Comparison of ENCODE assay signal across 23 cellular contexts in the genomic region with DNA sequence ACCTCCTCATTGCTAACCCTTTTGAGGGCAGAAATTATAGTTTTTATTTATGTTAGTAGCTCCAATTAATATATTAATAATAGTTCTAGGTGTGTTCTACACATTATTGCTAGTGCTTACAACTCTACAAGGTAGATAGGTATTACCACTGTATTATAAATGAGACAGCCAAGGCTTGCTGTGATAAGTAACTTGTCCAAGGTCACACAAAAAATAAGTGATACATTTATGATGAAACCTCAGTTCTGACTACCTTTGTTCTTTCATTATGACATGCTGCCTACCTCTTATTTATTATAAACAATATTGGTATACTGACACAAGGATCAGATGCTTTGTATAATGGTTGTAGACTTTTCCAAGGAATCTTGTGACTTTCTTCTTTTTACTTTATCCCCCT. TPM values are rescaled to one million over a fixed set of nuclear protein-coding genes. Genes with fewer than 3 reads are reported as not detected.
DNase-seq lines count a peak whose midpoint lies in the region; ATAC-seq and TF ChIP-seq lines count a peak whose summit lies in the region.
"Had no signal": no experiment of that assay in that cellular context is flagged by ENCODE, and none has a peak within 500 bp of the region (broad histone marks: within the 10 kb centered on the region; RNA-seq: fewer than 3 reads in every experiment).

No MANE protein-coding gene starts in this region.

- no peak overlapping the region for H3K4me3 Mint-ChIP-seq in activated CD4-positive, alpha-beta memory T cell treated with anti-CD3 and anti-CD28 coated beads for 36 hours
- H3K4me3 Mint-ChIP-seq in activated CD4-positive, alpha-beta memory T cell treated with anti-CD3 and anti-CD28 coated beads, Interleukin-2, amount 10 ng/mL, durations not matched to agents 7 days and 5 days, result no peak overlapping the region
- peak overlapping the region; percentile 60 for H3K4me3 Mint-ChIP-seq in activated naive CD8-positive, alpha-beta T cell treated with anti-CD3 and anti-CD28 coated beads for 36 hours
- H3K4me3 Mint-ChIP-seq in stimulated activated memory B cell treated with anti-CD40 and anti-IgM and Interleukin-4, amounts not matched to agents 10 μg/mL and 1 μg/mL and 100 μg/mL, for 72 hours, result no peak overlapping the region
- no peak overlapping the region for H3K4me3 Mint-ChIP-seq in MCF 10A (ENCODE audit: unreplicated experiment)
- H3K4me3 Mint-ChIP-seq: B cell, CD14-positive monocyte, GM23338 had no signal

- peaks cover 4% of the 10 kb centered on the region for H3K36me3 Mint-ChIP-seq in activated CD4-positive, alpha-beta memory T cell treated with anti-CD3 and anti-CD28 coated beads for 36 hours
- H3K36me3 Mint-ChIP-seq in activated CD4-positive, alpha-beta memory T cell treated with anti-CD3 and anti-CD28 coated beads, Interleukin-2, amount 10 ng/mL, durations not matched to agents 7 days and 5 days (ENCODE audit: low read depth), result peaks cover 7% of the 10 kb centered on the region
- peaks cover 0 to 14% of the 10 kb centered on the region in 2 donors for H3K36me3 Mint-ChIP-seq in activated naive CD4-positive, alpha-beta T cell treated with anti-CD3 and anti-CD28 coated beads, Interleukin-2, amount 50 U/mL, for 72 hours
- peaks cover 33% of the 10 kb centered on the region for H3K36me3 Mint-ChIP-seq in activated naive CD8-positive, alpha-beta T cell treated with anti-CD3 and anti-CD28 coated beads for 36 hours
- H3K36me3 Mint-ChIP-seq in stimulated activated memory B cell treated with anti-CD40 and anti-IgM and Interleukin-4, amounts not matched to agents 10 μg/mL and 1 μg/mL and 100 μg/mL, for 72 hours, result peaks cover 19% of the 10 kb centered on the region
- H3K36me3 Mint-ChIP-seq in MCF 10A (ENCODE audit: insufficient read depth, unreplicated experiment), result peaks cover 23% of the 10 kb centered on the region

- CTCF ChIA-PET in activated CD4-positive, alpha-beta memory T cell treated with anti-CD3 and anti-CD28 coated beads for 36 hours (lab: Charles Lee), result no interaction called here
- CTCF ChIA-PET in activated CD4-positive, alpha-beta memory T cell treated with anti-CD3 and anti-CD28 coated beads, Interleukin-2, amount 10 ng/mL, durations not matched to agents 7 days and 5 days (lab: Charles Lee), result no interaction called here
- CTCF ChIA-PET in MCF 10A (lab: Yijun Ruan, JAX), result no interaction called here

- peak overlapping the region; percentile 84 for H3K27ac Mint-ChIP-seq in activated CD4-positive, alpha-beta memory T cell treated with anti-CD3 and anti-CD28 coated beads for 36 hours
- no peak overlapping the region for H3K27ac Mint-ChIP-seq in activated CD4-positive, alpha-beta memory T cell treated with anti-CD3 and anti-CD28 coated beads, Interleukin-2, amount 10 ng/mL, durations not matched to agents 7 days and 5 days
- H3K27ac Mint-ChIP-seq in activated naive CD4-positive, alpha-beta T cell treated with anti-CD3 and anti-CD28 coated beads, Interleukin-2, amount 50 U/mL, for 72 hours, result peak overlapping the region; percentile 69 to 97
- peak overlapping the region; percentile 95 for H3K27ac Mint-ChIP-seq in activated naive CD8-positive, alpha-beta T cell treated with anti-CD3 and anti-CD28 coated beads for 36 hours
- H3K27ac Mint-ChIP-seq in stimulated activated memory B cell treated with anti-CD40 and anti-IgM and Interleukin-4, amounts not matched to agents 10 μg/mL and 1 μg/mL and 100 μg/mL, for 72 hours, result peak overlapping the region; percentile 64
- H3K27ac Mint-ChIP-seq in MCF 10A (ENCODE audit: low read depth, unreplicated experiment), result no peak overlapping the region
- H3K27ac Mint-ChIP-seq: B cell, CD14-positive monocyte had no signal

- TF ChIP-seq CTCF in MCF 10A (IDR thresholded peaks at IDR 0.05; ENCODE audit: unreplicated experiment), result no peak

- peaks cover 45% of the 10 kb centered on the region for H3K4me1 Mint-ChIP-seq in activated CD4-positive, alpha-beta memory T cell treated with anti-CD3 and anti-CD28 coated beads for 36 hours (ENCODE audit: low read depth)
- peaks cover 15% of the 10 kb centered on the region for H3K4me1 Mint-ChIP-seq in activated CD4-positive, alpha-beta memory T cell treated with anti-CD3 and anti-CD28 coated beads, Interleukin-2, amount 10 ng/mL, durations not matched to agents 7 days and 5 days
- peaks cover 43% of the 10 kb centered on the region for H3K4me1 Mint-ChIP-seq in activated naive CD8-positive, alpha-beta T cell treated with anti-CD3 and anti-CD28 coated beads for 36 hours
- H3K4me1 Mint-ChIP-seq in stimulated activated memory B cell treated with anti-CD40 and anti-IgM and Interleukin-4, amounts not matched to agents 10 μg/mL and 1 μg/mL and 100 μg/mL, for 72 hours, result peaks cover 36% of the 10 kb centered on the region
- peaks cover 12% of the 10 kb centered on the region for H3K4me1 Mint-ChIP-seq in MCF 10A (ENCODE audit: insufficient read depth, unreplicated experiment)

- ATAC-seq in activated naive CD4-positive, alpha-beta T cell treated with anti-CD3 and anti-CD28 coated beads, Interleukin-2, amount 50 U/mL, for 72 hours, result peak; percentile 31 to 70
- ATAC-seq in stimulated activated memory B cell treated with anti-CD40 and anti-IgM and Interleukin-4, amounts not matched to agents 10 μg/mL and 1 μg/mL and 100 μg/mL, for 72 hours, result no peak
- no peak for ATAC-seq in left ventricle myocardium superior
- ATAC-seq: A549, GM23338, HepG2, K562 had no signal

- intact Hi-C loops in activated CD4-positive, alpha-beta memory T cell treated with anti-CD3 and anti-CD28 coated beads for 36 hours (cut with micrococcal nuclease), result loop anchor here (1.0 kb wide), 1 partner anchor 43 kb away; no protein-coding TSS in a partner anchor
- intact Hi-C loops in MCF 10A (cut with micrococcal nuclease), result no loop called here
- intact Hi-C loops in left ventricle myocardium superior (cut with micrococcal nuclease), result no loop called here

- no peaks in the 10 kb centered on the region for H3K27me3 Mint-ChIP-seq in activated CD4-positive, alpha-beta memory T cell treated with anti-CD3 and anti-CD28 coated beads for 36 hours
- H3K27me3 Mint-ChIP-seq in activated CD4-positive, alpha-beta memory T cell treated with anti-CD3 and anti-CD28 coated beads, Interleukin-2, amount 10 ng/mL, durations not matched to agents 7 days and 5 days, result no peaks in the 10 kb centered on the region
- H3K27me3 Mint-ChIP-seq in activated naive CD8-positive, alpha-beta T cell treated with anti-CD3 and anti-CD28 coated beads for 36 hours, result no peaks in the 10 kb centered on the region
- no peaks in the 10 kb centered on the region for H3K27me3 Mint-ChIP-seq in stimulated activated memory B cell treated with anti-CD40 and anti-IgM and Interleukin-4, amounts not matched to agents 10 μg/mL and 1 μg/mL and 100 μg/mL, for 72 hours
- H3K27me3 Mint-ChIP-seq in MCF 10A (ENCODE audit: insufficient read depth, unreplicated experiment), result no peaks in the 10 kb centered on the region
- H3K27me3 Mint-ChIP-seq: B cell had no signal

- H3K9me3 Mint-ChIP-seq in activated CD4-positive, alpha-beta memory T cell treated with anti-CD3 and anti-CD28 coated beads for 36 hours, result no peaks in the 10 kb centered on the region
- H3K9me3 Mint-ChIP-seq in activated CD4-positive, alpha-beta memory T cell treated with anti-CD3 and anti-CD28 coated beads, Interleukin-2, amount 10 ng/mL, durations not matched to agents 7 days and 5 days, result no peaks in the 10 kb centered on the region
- no peaks in the 10 kb centered on the region for H3K9me3 Mint-ChIP-seq in activated naive CD4-positive, alpha-beta T cell treated with anti-CD3 and anti-CD28 coated beads, Interleukin-2, amount 50 U/mL, for 72 hours
- no peaks in the 10 kb centered on the region for H3K9me3 Mint-ChIP-seq in activated naive CD8-positive, alpha-beta T cell treated with anti-CD3 and anti-CD28 coated beads for 36 hours
- H3K9me3 Mint-ChIP-seq in stimulated activated memory B cell treated with anti-CD40 and anti-IgM and Interleukin-4, amounts not matched to agents 10 μg/mL and 1 μg/mL and 100 μg/mL, for 72 hours, result no peaks in the 10 kb centered on the region
- no peaks in the 10 kb centered on the region for H3K9me3 Mint-ChIP-seq in MCF 10A (ENCODE audit: unreplicated experiment)
- H3K9me3 Mint-ChIP-seq: GM23338 had no signal

- POLR2A ChIA-PET in activated CD4-positive, alpha-beta memory T cell treated with anti-CD3 and anti-CD28 coated beads for 36 hours (lab: Charles Lee), result no interaction called here
- POLR2A ChIA-PET in activated CD4-positive, alpha-beta memory T cell treated with anti-CD3 and anti-CD28 coated beads, Interleukin-2, amount 10 ng/mL, durations not matched to agents 7 days and 5 days (lab: Charles Lee), result no interaction called here
- POLR2A ChIA-PET in MCF 10A (lab: Yijun Ruan, JAX), result interaction anchor here (1.3 kb wide), 1 partner anchor 12 kb away, joined by 4 read pairs; no protein-coding TSS in a partner anchor

- no TSS peak for BruUV-seq in MCF 10A (replicated peaks; lab: Mats Ljungman, UMichigan)

- DNase-seq in activated CD4-positive, alpha-beta memory T cell treated with anti-CD3 and anti-CD28 coated beads for 36 hours, result no peak
- no peak for DNase-seq in activated CD4-positive, alpha-beta memory T cell treated with anti-CD3 and anti-CD28 coated beads, Interleukin-2, amount 10 ng/mL, durations not matched to agents 7 days and 5 days
- DNase-seq in activated naive CD4-positive, alpha-beta T cell treated with anti-CD3 and anti-CD28 coated beads, Interleukin-2, amount 50 U/mL, for 72 hours (ENCODE audit: low spot score in 2 of 2), result no peak
- no peak for DNase-seq in activated naive CD4-positive, alpha-beta T cell (lab: John Stamatoyannopoulos, UW)
- no peak for DNase-seq in activated naive CD8-positive, alpha-beta T cell treated with anti-CD3 and anti-CD28 coated beads for 36 hours
- DNase-seq in MCF 10A (ENCODE audit: unreplicated experiment) (no peak), left ventricle myocardium superior (no peak)
- DNase-seq: DMS53, GDM1, NCI-H1105 treated with DMSO at 0.1 percent for 48 hours, NCI-H1694, NCI-H2081 treated with DMSO at 0.1 percent for 48 hours, NCI-H2171 treated with DMSO at 0.1 percent for 48 hours, NCI-H446, NCI-H526, OCI-M1 had no signal

RNA-seq across cellular contexts. Expression of a gene that starts 41.2 kb away (rescaled TPM):
- total RNA-seq in activated CD4-positive, alpha-beta memory T cell treated with anti-CD3 and anti-CD28 coated beads for 36 hours, result 10 to 100 TPM; 28.2 to 32.7 TPM
- total RNA-seq in activated CD4-positive, alpha-beta memory T cell treated with anti-CD3 and anti-CD28 coated beads, Interleukin-2, amount 10 ng/mL, durations not matched to agents 7 days and 5 days, result 10 to 100 TPM; 19.7 to 21.3 TPM
- 10 to 100 TPM; 37.6 to 75.5 TPM for total RNA-seq in activated naive CD4-positive, alpha-beta T cell treated with anti-CD3 and anti-CD28 coated beads, Interleukin-2, amount 50 U/mL, for 72 hours
- 10 to 100 TPM; 26.1 to 26.3 TPM for total RNA-seq in activated naive CD8-positive, alpha-beta T cell treated with anti-CD3 and anti-CD28 coated beads for 36 hours
- total RNA-seq in MCF 10A (2022), result 35.8 and 46.4 TPM in 2 replicates
- total RNA-seq in left ventricle myocardium superior, result 14.3 TPM

Comparison
In these comparisons a context has a peak if more than half of its experiments do, and no peak if none do; other contexts are left out.
1. H3K27ac Mint-ChIP-seq: peak in activated CD4-positive, alpha-beta memory T cell treated with anti-CD3 and anti-CD28 coated beads for 36 hours (single experiment), activated naive CD4-positive, alpha-beta T cell treated with anti-CD3 and anti-CD28 coated beads, Interleukin-2, amount 50 U/mL, for 72 hours (2 of 2), activated naive CD8-positive, alpha-beta T cell treated with anti-CD3 and anti-CD28 coated beads for 36 hours (single experiment) and stimulated activated memory B cell treated with anti-CD40 and anti-IgM and Interleukin-4, amounts not matched to agents 10 μg/mL and 1 μg/mL and 100 μg/mL, for 72 hours (single experiment); none in activated CD4-positive, alpha-beta memory T cell treated with anti-CD3 and anti-CD28 coated beads, Interleukin-2, amount 10 ng/mL, durations not matched to agents 7 days and 5 days (single experiment) and MCF 10A (single experiment).
2. ATAC-seq: peak in activated naive CD4-positive, alpha-beta T cell treated with anti-CD3 and anti-CD28 coated beads, Interleukin-2, amount 50 U/mL, for 72 hours (2 of 2); none in stimulated activated memory B cell treated with anti-CD40 and anti-IgM and Interleukin-4, amounts not matched to agents 10 μg/mL and 1 μg/mL and 100 μg/mL, for 72 hours (single experiment) and left ventricle myocardium superior (single experiment).